ENCODE assay signal across 31 cellular contexts in the genomic region with DNA sequence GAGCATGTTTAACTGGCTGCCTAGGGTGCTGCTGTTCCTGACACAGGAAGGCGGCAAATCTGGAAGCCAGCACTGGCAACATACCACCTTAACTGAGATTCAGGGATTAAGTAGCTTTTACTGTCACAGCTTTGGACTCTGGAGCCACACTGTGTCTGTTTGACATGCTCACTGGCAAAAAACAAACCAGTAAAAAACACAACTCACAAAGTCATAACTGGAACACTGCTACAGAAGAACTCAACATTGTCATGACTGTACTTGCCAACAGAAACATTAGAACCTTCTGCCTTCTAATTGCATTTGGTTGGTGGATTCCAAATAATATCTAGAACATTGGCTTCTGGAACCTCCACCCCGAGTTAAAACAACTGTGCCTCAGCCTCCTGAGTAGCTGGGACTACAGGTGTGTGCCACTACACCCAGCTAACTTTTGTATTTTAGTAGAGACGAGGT.
"Had no signal": no experiment of that assay in that cellular context is flagged by ENCODE, and none has a peak within 500 bp of the region (broad histone marks: within the 10 kb centered on the region; RNA-seq: fewer than 3 reads in every experiment).

No MANE protein-coding gene starts in this region.

- H3K4me3 Mint-ChIP-seq: natural killer cell; nephron; neural progenitor cell; stimulated activated memory B cell treated with anti-CD40 and anti-IgM and Interleukin-4, amounts not matched to agents 10 μg/mL and 1 μg/mL and 100 μg/mL, for 72 hours; stimulated activated naive CD8-positive, alpha-beta T cell treated with anti-CD3 and anti-CD28 coated beads, Interleukin-15, amount 100 ng/mL, for 72 hours; type B pancreatic cell had no signal

- H3K4me1 Mint-ChIP-seq: natural killer cell; nephron; neural progenitor cell; stimulated activated memory B cell treated with anti-CD40 and anti-IgM and Interleukin-4, amounts not matched to agents 10 μg/mL and 1 μg/mL and 100 μg/mL, for 72 hours; stimulated activated naive CD8-positive, alpha-beta T cell treated with anti-CD3 and anti-CD28 coated beads, Interleukin-15, amount 100 ng/mL, for 72 hours had no signal

- DNase-seq: natural killer cell; occipital lobe; ovary; posterior cingulate gyrus; psoas muscle; right cardiac atrium; spleen; stimulated activated CD4-positive, alpha-beta T cell treated with anti-CD3 and anti-CD28 coated beads, Interleukin-12 subunit alpha, Interleukin-12 subunit beta, amount 100 ng/mL, for 4 hours; stimulated activated CD4-positive, alpha-beta T cell treated with anti-CD3 and anti-CD28 coated beads, Interleukin-1b, Interleukin-23, amount 100 ng/mL, for 48 hours; stimulated activated CD4-positive, alpha-beta T cell treated with anti-CD3 and anti-CD28 coated beads, Interleukin-4, amount 100 ng/mL, for 1 hour; stimulated activated CD4-positive, alpha-beta T cell treated with anti-CD3 and anti-CD28 coated beads, Interleukin-4, amount 100 ng/mL, for 4 hours; stimulated activated CD8-positive, alpha-beta memory T cell treated with anti-CD3 and anti-CD28 coated beads, Interleukin-4, amount 100 ng/mL, for 48 hours; stimulated activated naive CD4-positive, alpha-beta T cell; stimulated activated naive CD8-positive, alpha-beta T cell treated with anti-CD3 and anti-CD28 coated beads, Interleukin-15, amount 100 ng/mL, for 72 hours; stimulated activated naive CD8-positive, alpha-beta T cell treated with anti-CD3 and anti-CD28 coated beads, Interleukin-15, Interleukin-2, amounts not matched to agents 100 U/mL and 50 U/mL, for 24 hours; substantia nigra; testis; tibial artery; transverse colon; upper lobe of right lung; uterus had no signal

- H3K4me3 ChIP-seq: neural progenitor cell, ovary, psoas muscle, skin epidermis, smooth muscle cell, spleen, suprapubic skin, testis, tibial artery, transverse colon, upper lobe of right lung, uterus had no signal

- ATAC-seq: natural killer cell; psoas muscle; right cardiac atrium; sciatic nerve; stimulated activated memory B cell treated with anti-CD40 and anti-IgM and Interleukin-4, amounts not matched to agents 10 μg/mL and 1 μg/mL and 100 μg/mL, for 72 hours; stimulated activated naive CD8-positive, alpha-beta T cell treated with anti-CD3 and anti-CD28 coated beads, Interleukin-15, amount 100 ng/mL, for 72 hours; stimulated activated naive CD8-positive, alpha-beta T cell treated with anti-CD3 and anti-CD28 coated beads, Interleukin-15, Interleukin-2, amounts not matched to agents 100 U/mL and 50 U/mL, for 24 hours; upper lobe of right lung had no signal

- H3K36me3 Mint-ChIP-seq: natural killer cell; neural progenitor cell; stimulated activated memory B cell treated with anti-CD40 and anti-IgM and Interleukin-4, amounts not matched to agents 10 μg/mL and 1 μg/mL and 100 μg/mL, for 72 hours; type B pancreatic cell had no signal

- H3K27ac Mint-ChIP-seq: natural killer cell; nephron; neural progenitor cell; stimulated activated memory B cell treated with anti-CD40 and anti-IgM and Interleukin-4, amounts not matched to agents 10 μg/mL and 1 μg/mL and 100 μg/mL, for 72 hours; stimulated activated naive CD8-positive, alpha-beta T cell treated with anti-CD3 and anti-CD28 coated beads, Interleukin-15, amount 100 ng/mL, for 72 hours; type B pancreatic cell had no signal

- H3K27me3 Mint-ChIP-seq: progenitor cell of endocrine pancreas; stimulated activated memory B cell treated with anti-CD40 and anti-IgM and Interleukin-4, amounts not matched to agents 10 μg/mL and 1 μg/mL and 100 μg/mL, for 72 hours; stimulated activated naive CD8-positive, alpha-beta T cell treated with anti-CD3 and anti-CD28 coated beads, Interleukin-15, amount 100 ng/mL, for 72 hours; type B pancreatic cell had no signal

- H3K27ac ChIP-seq: neural progenitor cell, ovary, parathyroid adenoma, psoas muscle, skin epidermis, spleen, suprapubic skin, testis, tibial artery, transverse colon, upper lobe of right lung, uterus had no signal

- H3K9me3 Mint-ChIP-seq: nephron, neural progenitor cell, type B pancreatic cell had no signal
